In the genomic region with DNA sequence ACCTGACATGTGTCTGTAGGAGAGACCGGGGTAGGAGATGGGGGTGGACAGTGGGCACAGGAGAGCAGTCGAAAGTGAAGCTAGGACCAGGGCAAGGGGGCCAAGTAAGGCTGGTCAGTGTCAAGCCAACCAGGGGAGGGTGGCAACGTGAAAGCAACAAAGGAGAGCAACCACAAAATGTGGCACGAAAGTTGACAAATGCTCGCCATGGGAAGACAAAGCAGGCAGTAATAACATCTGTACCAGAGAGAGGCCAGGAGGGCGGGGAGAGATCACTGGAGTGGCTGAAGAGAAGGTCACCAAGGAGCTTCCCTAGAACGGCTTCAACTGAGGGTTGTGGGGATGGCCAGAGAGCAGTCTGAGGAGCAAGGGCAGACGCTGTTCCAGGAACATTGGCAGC, we compare ENCODE assay signal across 2 cellular contexts.
TF ChIP-seq lines count a peak whose summit lies in the region.

No MANE protein-coding gene starts in this region.

TF ChIP-seq in WTC11, 78 proteins besides CTCF, POLR2A, EP300 and RAD21:
- TF ChIP-seq HMGA2 (CRISPR knock-in tag; IDR thresholded peaks at IDR 0.05) (no peak), OVOL2 (CRISPR knock-in tag; IDR thresholded peaks at IDR 0.05; ENCODE audit: borderline replicate concordance) (no peak), TEAD1 (CRISPR knock-in tag; IDR thresholded peaks at IDR 0.05) (no peak), FOXJ3 (CRISPR knock-in tag; IDR thresholded peaks at IDR 0.05; ENCODE audit: borderline replicate concordance) (no peak)
- TF ChIP-seq, protein P1, sequence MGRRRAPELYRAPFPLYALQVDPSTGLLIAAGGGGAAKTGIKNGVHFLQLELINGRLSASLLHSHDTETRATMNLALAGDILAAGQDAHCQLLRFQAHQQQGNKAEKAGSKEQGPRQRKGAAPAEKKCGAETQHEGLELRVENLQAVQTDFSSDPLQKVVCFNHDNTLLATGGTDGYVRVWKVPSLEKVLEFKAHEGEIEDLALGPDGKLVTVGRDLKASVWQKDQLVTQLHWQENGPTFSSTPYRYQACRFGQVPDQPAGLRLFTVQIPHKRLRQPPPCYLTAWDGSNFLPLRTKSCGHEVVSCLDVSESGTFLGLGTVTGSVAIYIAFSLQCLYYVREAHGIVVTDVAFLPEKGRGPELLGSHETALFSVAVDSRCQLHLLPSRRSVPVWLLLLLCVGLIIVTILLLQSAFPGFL (CRISPR knock-in tag; IDR thresholded peaks at IDR 0.05; ENCODE audit: borderline replicate concordance) = no peak
TF ChIP-seq in WTC11: peak in this region for 0.

TF ChIP-seq in HepG2, 621 proteins besides CTCF, POLR2A, EP300 and RAD21:
- TF ChIP-seq, protein P2, sequence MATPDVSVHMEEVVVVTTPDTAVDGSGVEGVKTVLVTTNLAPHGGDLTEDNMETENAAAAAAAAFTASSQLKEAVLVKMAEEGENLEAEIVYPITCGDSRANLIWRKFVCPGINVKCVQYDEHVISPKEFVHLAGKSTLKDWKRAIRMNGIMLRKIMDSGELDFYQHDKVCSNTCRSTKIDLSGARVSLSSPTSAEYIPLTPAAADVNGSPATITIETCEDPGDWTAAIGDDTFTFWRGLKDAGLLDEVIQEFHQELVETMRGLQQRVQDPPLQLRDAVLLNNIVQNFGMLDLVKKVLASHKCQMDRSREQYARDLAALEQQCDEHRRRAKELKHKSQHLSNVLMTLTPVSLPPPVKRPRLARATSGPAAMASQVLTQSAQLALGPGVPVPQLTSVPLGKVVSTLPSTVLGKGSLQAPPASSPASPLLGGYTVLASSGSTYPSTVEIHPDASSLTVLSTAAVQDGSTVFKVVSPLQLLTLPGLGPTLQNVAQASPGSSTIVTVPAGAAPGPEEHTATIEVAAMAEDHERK (CRISPR knock-in tag; IDR thresholded peaks at IDR 0.05; ENCODE audit: low read depth) = no peak
- TF ChIP-seq MED13 (CRISPR knock-in tag; IDR thresholded peaks at IDR 0.05) (no peak), ZNF460 (CRISPR knock-in tag; IDR thresholded peaks at IDR 0.05; ENCODE audit: borderline replicate concordance) (no peak), ZNF407 (CRISPR knock-in tag; IDR thresholded peaks at IDR 0.05; ENCODE audit: not compliant biosample characterization) (no peak), XRCC5 (optimal IDR thresholded peaks at IDR 0.05; ENCODE audit: low read length) (no peak), HDAC6 (IDR thresholded peaks at IDR 0.05; ENCODE audit: low read depth, low read length) (no peak), ZFX (CRISPR knock-in tag; IDR thresholded peaks at IDR 0.05; ENCODE audit: low read depth) (no peak), CBFB (CRISPR knock-in tag; IDR thresholded peaks at IDR 0.05) (no peak)
- TF ChIP-seq, protein P3, sequence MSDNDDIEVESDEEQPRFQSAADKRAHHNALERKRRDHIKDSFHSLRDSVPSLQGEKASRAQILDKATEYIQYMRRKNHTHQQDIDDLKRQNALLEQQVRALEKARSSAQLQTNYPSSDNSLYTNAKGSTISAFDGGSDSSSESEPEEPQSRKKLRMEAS (IDR thresholded peaks at IDR 0.05) = no peak
- TF ChIP-seq, protein P4, sequence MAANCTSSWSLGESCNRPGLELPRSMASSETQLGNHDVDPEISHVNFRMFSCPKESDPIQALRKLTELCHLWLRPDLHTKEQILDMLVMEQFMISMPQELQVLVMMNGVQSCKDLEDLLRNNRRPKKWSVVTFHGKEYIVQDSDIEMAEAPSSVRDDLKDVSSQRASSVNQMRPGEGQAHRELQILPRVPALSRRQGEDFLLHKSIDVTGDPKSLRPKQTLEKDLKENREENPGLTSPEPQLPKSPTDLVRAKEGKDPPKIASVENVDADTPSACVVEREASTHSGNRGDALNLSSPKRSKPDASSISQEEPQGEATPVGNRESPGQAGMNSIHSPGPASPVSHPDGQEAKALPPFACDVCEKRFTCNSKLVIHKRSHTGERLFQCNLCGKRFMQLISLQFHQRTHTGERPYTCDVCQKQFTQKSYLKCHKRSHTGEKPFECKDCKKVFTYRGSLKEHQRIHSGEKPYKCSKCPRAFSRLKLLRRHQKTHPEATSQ (CRISPR knock-in tag; IDR thresholded peaks at IDR 0.05; ENCODE audit: borderline replicate concordance) = no peak
